18 cellular contexts compared by ENCODE assay signal in the genomic region with DNA sequence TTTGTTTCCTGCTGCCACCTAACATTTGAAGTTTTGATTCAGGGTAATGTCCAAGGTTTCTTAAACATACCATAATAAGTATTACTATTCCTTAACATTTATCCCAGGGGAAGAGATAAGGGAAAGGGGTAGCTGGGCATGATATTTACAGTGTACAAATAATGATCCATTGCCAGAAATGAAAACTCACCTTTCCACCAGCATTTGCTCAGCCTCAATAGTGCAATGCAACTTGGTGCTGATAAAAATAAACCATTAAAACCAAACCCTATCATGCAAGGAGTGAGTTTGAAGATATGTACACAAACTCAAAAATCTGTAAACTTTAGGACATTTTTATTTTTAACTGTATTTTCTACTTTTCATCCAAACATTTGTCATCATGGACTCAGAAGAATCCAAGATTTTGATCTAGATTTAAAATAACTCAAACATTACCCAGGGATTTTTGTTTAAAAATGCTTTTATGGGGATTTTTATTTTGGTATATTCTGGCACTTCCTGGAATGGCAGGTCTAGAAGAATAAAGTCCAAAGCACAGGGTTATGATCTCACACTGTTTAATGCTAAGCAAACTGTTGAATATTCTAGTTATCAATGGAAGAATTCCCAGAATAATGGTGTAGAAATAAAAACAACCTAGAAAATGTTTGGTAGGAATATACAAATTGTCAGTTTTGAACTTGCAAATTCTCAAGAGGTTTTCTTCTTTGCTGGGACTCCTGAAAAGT. TPM values are rescaled to one million over a fixed set of nuclear protein-coding genes. Genes with fewer than 3 reads are reported as not detected.
DNase-seq lines count a peak whose midpoint lies in the region; ATAC-seq, FAIRE-seq and TF ChIP-seq lines count a peak whose summit lies in the region.
"Had no signal": no experiment of that assay in that cellular context is flagged by ENCODE, and none has a peak within 500 bp of the region (broad histone marks: within the 10 kb centered on the region; RNA-seq: fewer than 3 reads in every experiment).

No MANE protein-coding gene starts in this region.

- no peak for DNase-seq in GM23248
- DNase-seq in HepG2 (ENCODE audit: low spot score), result no peak
- no peak for DNase-seq in mucosa of descending colon
- DNase-seq in GM03348 (ENCODE audit: low spot score), result no peak
- no peak for DNase-seq in ecto neural progenitor cell (ENCODE audit: low spot score)
- no peak for DNase-seq in stimulated activated CD4-positive, alpha-beta T cell treated with anti-CD3 and anti-CD28 coated beads, Interleukin-4, amount 100 ng/mL, for 1 hour
- DNase-seq: 8988T; C1 segment of cervical spinal cord; Caco-2; CD8-positive, alpha-beta T cell; DMS153; GF-D8; H7 had no signal

- no peaks in the 10 kb centered on the region for H3K79me2 ChIP-seq in GM23248 (ENCODE audit: insufficient read depth)
- no peaks in the 10 kb centered on the region for H3K79me2 ChIP-seq in HepG2 (ENCODE audit: insufficient read depth, low read length)

- POLR2A ChIA-PET in HepG2 (lab: Yijun Ruan, JAX), result no interaction called here

- H3F3A ChIP-seq in GM23248 (ENCODE audit: insufficient read depth), result peaks cover 35% of the 10 kb centered on the region

- TF ChIP-seq CTCF in HepG2 (CRISPR knock-in tag; IDR thresholded peaks at IDR 0.05) (no peak), mucosa of descending colon (IDR thresholded peaks at IDR 0.05) (no peak)

- H3K4me3 ChIP-seq in GM23248 (no peak overlapping the region), HepG2 (replicated peaks in 1 of 3; ENCODE audit: insufficient read depth in 1 of 3, low read depth in 2 of 3, low read length in 3 of 3) (no peak overlapping the region), mucosa of descending colon (no peak overlapping the region)

- in situ Hi-C loops in GM23248 (cut with MboI), result loop anchor here (25.0 kb wide), 1 partner anchor 503 kb away; no protein-coding TSS in a partner anchor
- in situ Hi-C loops in HepG2 (cut with HindIII; ENCODE audit: extremely low pct_ligation_motif_present, low pct_unique_long_range_greater_than_20kb), result no loop called here

- H3K9me2 ChIP-seq in GM23248 (ENCODE audit: insufficient read depth), result no peaks in the 10 kb centered on the region

- CTCF ChIA-PET in HepG2 (lab: Yijun Ruan, JAX; ENCODE audit: low intra/inter-chr PET ratio, low total read pairs), result no interaction called here

- H3K4me2 ChIP-seq in GM23248 (ENCODE audit: unreplicated experiment) (no peak overlapping the region), HepG2 (ENCODE audit: low read depth, low read length) (no peak overlapping the region)

- TF ChIP-seq RAD21 in HepG2 (CRISPR knock-in tag; IDR thresholded peaks at IDR 0.05), result no peak

- BruUV-seq in HepG2 (replicated peaks; lab: Mats Ljungman, UMichigan), result no TSS peak

- intact Hi-C loops in HepG2 (cut with micrococcal nuclease; ENCODE audit: unreplicated experiment), result loop anchor here (5.0 kb wide), 1 partner anchor 33 kb away; no protein-coding TSS in a partner anchor
- intact Hi-C loops in mucosa of descending colon (cut with DNase I, micrococcal nuclease), result no loop called here

- H3K9ac ChIP-seq in GM23248 (no peak overlapping the region), HepG2 (ENCODE audit: insufficient read depth, low read depth, low read length) (no peak overlapping the region)

- no peaks in the 10 kb centered on the region for H3K27me3 ChIP-seq in GM23248 (replicated peaks; ENCODE audit: insufficient read depth)
- no peaks in the 10 kb centered on the region for H3K27me3 ChIP-seq in HepG2 (ENCODE audit: control insufficient read depth in 1 of 2, insufficient read depth in 2 of 2, low read length in 2 of 2)

- H4K20me1 ChIP-seq in GM23248 (ENCODE audit: insufficient read depth), result no peaks in the 10 kb centered on the region
- H4K20me1 ChIP-seq in HepG2 (ENCODE audit: insufficient read depth, low read length), result no peaks in the 10 kb centered on the region

- FAIRE-seq in HepG2 (lab: Jason Lieb, UNC), result no peak
- FAIRE-seq: GM12892, H1 had no signal

- TF ChIP-seq EP300 in HepG2 (IDR thresholded peaks at IDR 0.05; ENCODE audit: low read depth in 2 of 2, low read length in 2 of 2) (no peak), HepG2 (CRISPR knock-in tag; IDR thresholded peaks at IDR 0.05; ENCODE audit: borderline replicate concordance) (no peak)

- H3K27ac ChIP-seq in GM23248, result peak overlapping the region; percentile 23
- H3K27ac ChIP-seq in HepG2 (ENCODE audit: extremely low read length, insufficient read depth, low read length), result no peak overlapping the region

- no peaks in the 10 kb centered on the region for H3K36me3 ChIP-seq in GM23248 (ENCODE audit: low read depth)
- no peaks in the 10 kb centered on the region for H3K36me3 ChIP-seq in HepG2 (replicated peaks in 1 of 2; ENCODE audit: control insufficient read depth in 1 of 2, insufficient read depth in 2 of 2, low read length in 2 of 2)
- no peaks in the 10 kb centered on the region for H3K36me3 ChIP-seq in mucosa of descending colon (ENCODE audit: low read depth)

- H3K4me1 ChIP-seq in GM23248 (ENCODE audit: insufficient read depth), result peaks cover 46% of the 10 kb centered on the region
- peaks cover 64% of the 10 kb centered on the region for H3K4me1 ChIP-seq in HepG2 (ENCODE audit: insufficient read depth, low read length)
- H3K4me1 ChIP-seq in mucosa of descending colon (ENCODE audit: low read depth), result no peaks in the 10 kb centered on the region

- H3K9me3 ChIP-seq in GM23248 (ENCODE audit: low read depth) (no peaks in the 10 kb centered on the region), HepG2 (ENCODE audit: low read length) (no peaks in the 10 kb centered on the region), mucosa of descending colon (no peaks in the 10 kb centered on the region)
- H3K9me3 ChIP-seq: Caco-2 had no signal

- H2AFZ ChIP-seq in GM23248 (no peak overlapping the region), HepG2 (ENCODE audit: low read length) (no peak overlapping the region)

- ATAC-seq in HepG2 (no peak), mucosa of descending colon (peak; percentile 55)
- ATAC-seq: CD8-positive, alpha-beta T cell had no signal

- TF ChIP-seq POLR2A in HepG2 (IDR thresholded peaks at IDR 0.05; ENCODE audit: insufficient read depth in 1 of 2, low read depth in 2 of 2, low read length in 2 of 2), result no peak

TF ChIP-seq in HepG2, 621 proteins besides CTCF, POLR2A, EP300 and RAD21:
- TF ChIP-seq ZFP90 (CRISPR knock-in tag; IDR thresholded peaks at IDR 0.05; ENCODE audit: borderline replicate concordance) (no peak), ELF4 (CRISPR knock-in tag; IDR thresholded peaks at IDR 0.05; ENCODE audit: borderline replicate concordance) (0 out of 2 replicates have a peak, but pooled peaks have one; percentile 24)
TF ChIP-seq in HepG2: peak in this region for 1.

RNA-seq across cellular contexts. Expression of gene SLC2A2, which starts 32.5 kb away (rescaled TPM):
- not detected in 2 replicates for total RNA-seq in GM23248 (2014; rRNA removed; shearing (Covaris generic))
- polyA plus RNA-seq in GM23248 (2016; fragmentation: Nextera tagmentation; extraction: Ambion mirVana) (not detected in 2 replicates), HepG2 (2011; rRNA removed) (15.5 and 23.2 TPM in 2 replicates)
- total RNA-seq in HepG2 (2016; rRNA removed; fragmentation: Illumina TruSeq; extraction: Trizol) (14.5 and 19.5 TPM in 2 replicates), mucosa of descending colon (not detected)
- 1.7 TPM in 2 replicates for total RNA-seq in HepG2 (2016; cell fraction: cytosol; rRNA removed; fragmentation: Illumina TruSeq; extraction: Trizol; ENCODE audit: low read depth)
- total RNA-seq in HepG2 (2016; cell fraction: insoluble cytoplasmic fraction; rRNA removed; fragmentation: Illumina TruSeq; extraction: Trizol), result 15.1 and 18.6 TPM in 2 replicates
- 4.7 and 4.9 TPM in 2 replicates for total RNA-seq in HepG2 (2016; cell fraction: membrane; rRNA removed; fragmentation: Illumina TruSeq; extraction: Trizol)
- 18.5 TPM in 2 replicates for total RNA-seq in HepG2 (2016; cell fraction: nucleus; rRNA removed; fragmentation: Illumina TruSeq; extraction: Trizol)
- polyA plus RNA-seq in HepG2 (2011; cell fraction: cytosol; rRNA removed), result 11.5 and 13.8 TPM in 2 replicates
- polyA plus RNA-seq in HepG2 (2011; cell fraction: nucleus; rRNA removed), result 10.7 and 12.3 TPM in 2 replicates
- polyA plus RNA-seq in HepG2 (2012), result 28.7 and 38.8 TPM in 2 replicates
- 0.72 and 0.91 TPM in 2 replicates for polyA plus RNA-seq in HepG2 (2016; cell fraction: cytosol; fragmentation: Illumina TruSeq; extraction: Trizol; ENCODE audit: low read depth)
- 8.5 and 9.2 TPM in 2 replicates for polyA plus RNA-seq in HepG2 (2016; cell fraction: insoluble cytoplasmic fraction; fragmentation: Illumina TruSeq; extraction: Trizol; ENCODE audit: low read depth)
- polyA plus RNA-seq in HepG2 (2016; cell fraction: membrane; fragmentation: Illumina TruSeq; extraction: Trizol; ENCODE audit: low read depth), result 1.6 and 2.0 TPM in 2 replicates
- polyA plus RNA-seq in HepG2 (2016; cell fraction: nucleus; fragmentation: Illumina TruSeq; extraction: Trizol; ENCODE audit: insufficient read depth, low read depth), result 12.0 and 14.2 TPM in 2 replicates
- 121 TPM in 1 of 2 replicates, not detected in the other for polyA minus RNA-seq in HepG2 (2011; rRNA and poly(A)+ RNA removed; ENCODE audit: low replicate concordance)
- polyA minus RNA-seq in HepG2 (2011; cell fraction: cytosol; rRNA and poly(A)+ RNA removed), result 31.0 and 34.4 TPM in 2 replicates
- 58.9 and 76.6 TPM in 2 replicates for polyA minus RNA-seq in HepG2 (2011; cell fraction: nucleus; rRNA and poly(A)+ RNA removed)
- total RNA-seq: A673; CD8-positive, alpha-beta T cell; G401; H1; H7 had no signal
- polyA plus RNA-seq: BJ, H1 had no signal
